ENCODE assay signal across 9 cellular contexts in the genomic region with DNA sequence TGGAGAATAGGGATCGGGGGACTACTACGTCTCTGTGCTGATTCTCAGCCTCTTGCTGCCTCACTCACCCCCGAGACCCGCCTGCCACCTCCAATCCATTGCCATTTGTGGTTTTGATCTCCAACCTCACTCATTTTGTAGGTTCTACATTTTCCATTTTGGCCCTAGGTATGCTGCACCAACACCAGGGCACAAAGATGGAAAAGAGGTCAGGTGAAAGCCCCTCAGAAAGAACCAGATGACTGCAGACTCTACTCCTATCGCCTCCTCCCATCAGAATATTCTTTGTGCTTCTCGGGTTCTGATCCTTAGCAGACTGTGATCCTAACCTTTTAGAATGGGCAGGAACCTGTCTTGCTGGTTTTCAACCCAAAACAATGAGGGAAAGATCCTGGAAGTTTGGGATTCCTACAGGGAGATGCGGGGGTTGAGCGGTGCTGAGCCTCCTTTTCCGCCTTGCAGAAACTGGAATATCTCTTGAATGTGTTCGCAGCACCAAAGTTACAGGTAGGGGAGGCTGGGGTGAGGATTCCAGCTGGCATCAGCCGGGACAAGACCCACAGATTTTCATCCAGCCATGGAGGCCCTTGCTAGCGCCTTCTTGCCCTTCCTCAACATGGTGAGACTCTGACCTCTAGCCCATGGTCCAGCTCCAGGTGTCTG. TPM values are rescaled to one million over a fixed set of nuclear protein-coding genes. Genes with fewer than 3 reads are reported as not detected.
DNase-seq lines count a peak whose midpoint lies in the region; ATAC-seq and TF ChIP-seq lines count a peak whose summit lies in the region.
"Had no signal": no experiment of that assay in that cellular context is flagged by ENCODE, and none has a peak within 500 bp of the region (broad histone marks: within the 10 kb centered on the region; RNA-seq: fewer than 3 reads in every experiment).

No MANE protein-coding gene starts in this region.

- POLR2A ChIA-PET in activated B cell treated with CpG ODN at 0.5 μM for 24 hours (lab: Charles Lee), result interaction anchor here (0.7 kb wide), 1 partner anchor 140 kb away, joined by 3 read pairs; the partner anchor contains the start of gene SMG5

- peak overlapping the region; percentile 67 for H3K4me3 Mint-ChIP-seq in activated CD4-positive, alpha-beta T cell treated with anti-CD3 and anti-CD28 coated beads, Interleukin-2, amount 10 ng/mL, durations not matched to agents 24 days and 14 days
- H3K4me3 Mint-ChIP-seq in activated B cell treated with CpG ODN at 0.5 μM for 24 hours, result peak overlapping the region; percentile 77

- CTCF ChIA-PET in activated B cell treated with CpG ODN at 0.5 μM for 24 hours (lab: Charles Lee), result interaction anchor here (2.1 kb wide), 1 partner anchor 36 kb away, joined by 10 read pairs; no protein-coding TSS in a partner anchor

- ATAC-seq in activated B cell treated with CpG ODN at 0.5 μM for 24 hours (ENCODE audit: low read depth), result no peak

- no peak for DNase-seq in activated CD4-positive, alpha-beta T cell treated with anti-CD3 and anti-CD28 coated beads, Interleukin-2, amount 10 ng/mL, durations not matched to agents 24 days and 14 days
- DNase-seq in activated CD4-positive, alpha-beta T cell treated with anti-CD3 and anti-CD28 coated beads for 1 hour, result no peak
- DNase-seq in activated B cell treated with CpG ODN at 0.5 μM for 24 hours (no peak), cerebellar nuclear complex (lab: John Stamatoyannopoulos, UW) (no peak), NCI-H748 treated with DMSO at 0.1 percent for 48 hours (lab: John Stamatoyannopoulos, UW) (no peak), globus pallidus (ENCODE audit: low spot score) (no peak)

- peaks cover 92% of the 10 kb centered on the region for H3K27me3 Mint-ChIP-seq in activated CD4-positive, alpha-beta T cell treated with anti-CD3 and anti-CD28 coated beads, Interleukin-2, amount 10 ng/mL, durations not matched to agents 24 days and 14 days
- peaks cover 77% of the 10 kb centered on the region for H3K27me3 Mint-ChIP-seq in activated B cell treated with CpG ODN at 0.5 μM for 24 hours

- no peaks in the 10 kb centered on the region for H3K36me3 ChIP-seq in stomach smooth muscle (ENCODE audit: control insufficient read depth in 2 of 2, insufficient read depth in 2 of 2, low read length in 2 of 2)

- H3K9ac ChIP-seq in stomach smooth muscle (ENCODE audit: low read length in 2 of 2), result no peak overlapping the region

- H3K4me3 ChIP-seq in iPS-18c (ENCODE audit: insufficient read depth, low read depth, low read length) (peak overlapping the region; percentile 48; the same call in 1 of the 2 replicates), stomach smooth muscle (ENCODE audit: low read length in 2 of 2) (peak overlapping the region; percentile 40 to 55)
- H3K4me3 ChIP-seq: mucosa of descending colon had no signal

- peaks cover 23% of the 10 kb centered on the region for H3K4me1 ChIP-seq in stomach smooth muscle (ENCODE audit: control insufficient read depth, insufficient read depth, low read length)

- H3K9me3 Mint-ChIP-seq in activated CD4-positive, alpha-beta T cell treated with anti-CD3 and anti-CD28 coated beads, Interleukin-2, amount 10 ng/mL, durations not matched to agents 24 days and 14 days, result no peaks in the 10 kb centered on the region
- H3K9me3 Mint-ChIP-seq in activated B cell treated with CpG ODN at 0.5 μM for 24 hours, result no peaks in the 10 kb centered on the region

- intact Hi-C loops in activated CD4-positive, alpha-beta T cell treated with anti-CD3 and anti-CD28 coated beads, Interleukin-2, amount 10 ng/mL, durations not matched to agents 24 days and 14 days (cut with micrococcal nuclease), result loop anchor here (2.0 kb wide), 1 partner anchor 17 kb away; no protein-coding TSS in a partner anchor
- intact Hi-C loops in activated B cell treated with CpG ODN at 0.5 μM for 24 hours (cut with micrococcal nuclease), result loop anchor here (2.0 kb wide), 1 partner anchor 13 kb away; no protein-coding TSS in a partner anchor

- H3K4me1 Mint-ChIP-seq in activated CD4-positive, alpha-beta T cell treated with anti-CD3 and anti-CD28 coated beads, Interleukin-2, amount 10 ng/mL, durations not matched to agents 24 days and 14 days, result peaks cover 14% of the 10 kb centered on the region
- H3K4me1 Mint-ChIP-seq in activated B cell treated with CpG ODN at 0.5 μM for 24 hours, result peaks cover 23% of the 10 kb centered on the region

- H3K9me3 ChIP-seq in iPS-18c (ENCODE audit: control insufficient read depth, insufficient read depth, low read length) (no peaks in the 10 kb centered on the region), stomach smooth muscle (ENCODE audit: control insufficient read depth in 2 of 2, low read length in 2 of 2) (no peaks in the 10 kb centered on the region)
- H3K9me3 ChIP-seq: mucosa of descending colon had no signal

- H3K27ac ChIP-seq in stomach smooth muscle (ENCODE audit: low read length), result no peak overlapping the region

- no peak overlapping the region for H3K27ac Mint-ChIP-seq in activated CD4-positive, alpha-beta T cell treated with anti-CD3 and anti-CD28 coated beads, Interleukin-2, amount 10 ng/mL, durations not matched to agents 24 days and 14 days
- H3K27ac Mint-ChIP-seq in activated B cell treated with CpG ODN at 0.5 μM for 24 hours, result no peak overlapping the region

- TF ChIP-seq CTCF in activated B cell treated with CpG ODN at 0.5 μM for 24 hours (IDR thresholded peaks at IDR 0.05), result no peak

- peaks cover 67 to 73% of the 10 kb centered on the region in 2 donors for H3K27me3 ChIP-seq in stomach smooth muscle (ENCODE audit: control insufficient read depth in 1 of 2, insufficient read depth in 2 of 2, low read length in 2 of 2)

- H3K36me3 Mint-ChIP-seq in activated CD4-positive, alpha-beta T cell treated with anti-CD3 and anti-CD28 coated beads, Interleukin-2, amount 10 ng/mL, durations not matched to agents 24 days and 14 days (ENCODE audit: low read depth), result no peaks in the 10 kb centered on the region
- peaks cover 2% of the 10 kb centered on the region for H3K36me3 Mint-ChIP-seq in activated B cell treated with CpG ODN at 0.5 μM for 24 hours (ENCODE audit: low read depth)

RNA-seq across cellular contexts. Expression of gene RHBG, which starts 53.1 kb away (rescaled TPM):
- not detected in 2 replicates for total RNA-seq in activated CD4-positive, alpha-beta T cell treated with anti-CD3 and anti-CD28 coated beads, Interleukin-2, amount 10 ng/mL, durations not matched to agents 24 days and 14 days
- not detected in 2 replicates for total RNA-seq in activated B cell treated with CpG ODN at 0.5 μM for 24 hours
- total RNA-seq: mucosa of descending colon had no signal
